1 cellular context compared by ENCODE assay signal in the genomic region with DNA sequence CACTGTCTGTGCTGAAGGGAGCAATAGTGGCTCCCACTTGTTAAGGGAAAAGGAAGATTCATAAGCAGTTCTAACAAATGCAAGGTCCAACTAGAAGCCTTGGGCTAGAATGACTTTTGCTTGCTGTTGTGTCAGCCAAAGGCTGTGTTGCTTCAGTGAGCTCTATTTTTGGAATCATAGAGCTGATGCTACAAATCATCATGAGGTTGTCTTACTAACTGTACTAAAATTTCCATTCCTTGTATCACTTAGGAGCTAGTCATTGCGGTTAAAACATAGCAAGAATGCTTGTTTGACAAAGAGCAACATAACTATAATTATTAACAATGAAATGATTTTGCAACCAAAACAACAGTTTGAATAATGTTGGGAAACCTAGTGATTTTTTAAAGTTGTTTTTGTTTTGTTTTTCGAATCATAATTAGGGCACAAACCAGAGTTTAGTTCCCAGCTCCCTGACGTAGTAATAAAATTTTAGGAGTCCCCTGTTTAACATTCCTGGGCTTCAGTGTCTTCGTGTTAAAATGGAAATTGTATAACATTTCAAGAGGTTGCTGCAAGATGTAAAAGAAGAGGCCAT.
TF ChIP-seq lines count a peak whose summit lies in the region.

No MANE protein-coding gene starts in this region.

TF ChIP-seq in IMR-90, 13 proteins besides CTCF, POLR2A, EP300 and RAD21 (continued from another document):
- TF ChIP-seq, protein P1, sequence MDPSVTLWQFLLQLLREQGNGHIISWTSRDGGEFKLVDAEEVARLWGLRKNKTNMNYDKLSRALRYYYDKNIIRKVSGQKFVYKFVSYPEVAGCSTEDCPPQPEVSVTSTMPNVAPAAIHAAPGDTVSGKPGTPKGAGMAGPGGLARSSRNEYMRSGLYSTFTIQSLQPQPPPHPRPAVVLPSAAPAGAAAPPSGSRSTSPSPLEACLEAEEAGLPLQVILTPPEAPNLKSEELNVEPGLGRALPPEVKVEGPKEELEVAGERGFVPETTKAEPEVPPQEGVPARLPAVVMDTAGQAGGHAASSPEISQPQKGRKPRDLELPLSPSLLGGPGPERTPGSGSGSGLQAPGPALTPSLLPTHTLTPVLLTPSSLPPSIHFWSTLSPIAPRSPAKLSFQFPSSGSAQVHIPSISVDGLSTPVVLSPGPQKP (IDR thresholded peaks at IDR 0.05; ENCODE audit: borderline replicate concordance, low read depth, low read length), result no peak
- TF ChIP-seq, protein P2, sequence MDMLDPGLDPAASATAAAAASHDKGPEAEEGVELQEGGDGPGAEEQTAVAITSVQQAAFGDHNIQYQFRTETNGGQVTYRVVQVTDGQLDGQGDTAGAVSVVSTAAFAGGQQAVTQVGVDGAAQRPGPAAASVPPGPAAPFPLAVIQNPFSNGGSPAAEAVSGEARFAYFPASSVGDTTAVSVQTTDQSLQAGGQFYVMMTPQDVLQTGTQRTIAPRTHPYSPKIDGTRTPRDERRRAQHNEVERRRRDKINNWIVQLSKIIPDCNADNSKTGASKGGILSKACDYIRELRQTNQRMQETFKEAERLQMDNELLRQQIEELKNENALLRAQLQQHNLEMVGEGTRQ (IDR thresholded peaks at IDR 0.05; ENCODE audit: low read depth, low read length), result no peak
- TF ChIP-seq CEBPB (IDR thresholded peaks at IDR 0.05; ENCODE audit: low read depth, low read length), result peak; percentile 57
